ENCODE assay signal across 8 cellular contexts in genomic region chr17:31581022-31581483, GRCh38.
DNase-seq lines count a peak whose midpoint lies in the region; ATAC-seq and TF ChIP-seq lines count a peak whose summit lies in the region.

No MANE protein-coding gene starts in this region.

- TF ChIP-seq EP300 in stomach (IDR thresholded peaks at IDR 0.05) = no peak

- no peak for TF ChIP-seq POLR2A in stomach (IDR thresholded peaks at IDR 0.05)

- H3K27me3 ChIP-seq in HL-60 (ENCODE audit: insufficient read depth, poor library complexity, severe bottlenecking) (no peaks in the 10 kb centered on the region), stomach (no peaks in the 10 kb centered on the region)

- 13 to 27% (median 23%) methylated on average over 8 to 13 of the region's 13 CpGs for WGBS in stomach, 5 donors

- peaks cover 33 to 70% (median 52%) of the 10 kb centered on the region in 4 donors for H3K4me1 ChIP-seq in stomach

- ATAC-seq in HG03159 (IDR thresholded peaks at IDR 0.05; ENCODE audit: unreplicated experiment) = no peak

- H3K36me3 ChIP-seq in stomach = peaks cover 0 to 10% (median 6%) of the 10 kb centered on the region in 4 donors

- H3K27ac ChIP-seq in HL-60 (replicated peaks) (peak overlapping the region; percentile 70), stomach (peak overlapping the region; percentile 59 to 95 (median 86))

- no peaks in the 10 kb centered on the region for H3K9me3 ChIP-seq in stomach

- H3K4me3 ChIP-seq in HL-60 (replicated peaks; ENCODE audit: insufficient read depth, low read length) (no peak overlapping the region), astrocyte of the spinal cord (ENCODE audit: low read depth, low read length) (no peak overlapping the region), stomach (peak overlapping the region in 2 of 4 donors; percentile 1 to 7)

- DNase-seq in HL-60 (ENCODE audit: low read depth in 1 of 2, low spot score in 1 of 2) (peak in 1 of 2 experiments; percentile 35), astrocyte of the spinal cord (ENCODE audit: low read depth, low spot score) (peak; percentile 94), iPS-NIHi11 (ENCODE audit: low spot score) (peak; percentile 58), stomach (peak; percentile 90), NOMO-1 treated with dmso at 0.1 percent for 144 hours (lab: John Stamatoyannopoulos, UW; ENCODE audit: unreplicated experiment) (no peak), DMS53 treated with DMSO at 0.1 percent for 48 hours (lab: John Stamatoyannopoulos, UW; ENCODE audit: unreplicated experiment) (no peak)
- no peak for DNase-seq in activated CD4-positive, alpha-beta T cell treated with anti-CD3 and anti-CD28 coated beads, Interleukin-2, amount 50 U/mL, for 1 hour

- no peak for TF ChIP-seq CTCF in HL-60 (IDR thresholded peaks at IDR 0.05; ENCODE audit: insufficient read depth, low read length)
- no peak for TF ChIP-seq CTCF in astrocyte of the spinal cord (IDR thresholded peaks at IDR 0.05; ENCODE audit: low read depth, low read length)
- no peak for TF ChIP-seq CTCF in stomach (IDR thresholded peaks at IDR 0.05)

- intact Hi-C loops in stomach (cut with DNase I; ENCODE audit: low total_unique reads) = no loop called here

- in situ Hi-C loops in astrocyte of the spinal cord (cut with HindIII; ENCODE audit: low sequenced_read_pairs) = no loop called here

Comparison
In these comparisons a context has a peak if more than half of its experiments do, and no peak if none do; other contexts are left out.
1. DNase-seq: peak in astrocyte of the spinal cord (single experiment), iPS-NIHi11 (single experiment) and stomach (single experiment); none in NOMO-1 treated with dmso at 0.1 percent for 144 hours (single experiment), DMS53 treated with DMSO at 0.1 percent for 48 hours (single experiment) and activated CD4-positive, alpha-beta T cell treated with anti-CD3 and anti-CD28 coated beads, Interleukin-2, amount 50 U/mL, for 1 hour (single experiment).